In genomic region chr6:70811788-70812187, GRCh38 we compare ENCODE assay signal across 1 cellular context.
TF ChIP-seq lines count a peak whose summit lies in the region.

No MANE protein-coding gene starts in this region.

TF ChIP-seq in SK-N-SH, 30 proteins besides CTCF, POLR2A, EP300 and RAD21 (continued from another document):
- TF ChIP-seq, protein P1, sequence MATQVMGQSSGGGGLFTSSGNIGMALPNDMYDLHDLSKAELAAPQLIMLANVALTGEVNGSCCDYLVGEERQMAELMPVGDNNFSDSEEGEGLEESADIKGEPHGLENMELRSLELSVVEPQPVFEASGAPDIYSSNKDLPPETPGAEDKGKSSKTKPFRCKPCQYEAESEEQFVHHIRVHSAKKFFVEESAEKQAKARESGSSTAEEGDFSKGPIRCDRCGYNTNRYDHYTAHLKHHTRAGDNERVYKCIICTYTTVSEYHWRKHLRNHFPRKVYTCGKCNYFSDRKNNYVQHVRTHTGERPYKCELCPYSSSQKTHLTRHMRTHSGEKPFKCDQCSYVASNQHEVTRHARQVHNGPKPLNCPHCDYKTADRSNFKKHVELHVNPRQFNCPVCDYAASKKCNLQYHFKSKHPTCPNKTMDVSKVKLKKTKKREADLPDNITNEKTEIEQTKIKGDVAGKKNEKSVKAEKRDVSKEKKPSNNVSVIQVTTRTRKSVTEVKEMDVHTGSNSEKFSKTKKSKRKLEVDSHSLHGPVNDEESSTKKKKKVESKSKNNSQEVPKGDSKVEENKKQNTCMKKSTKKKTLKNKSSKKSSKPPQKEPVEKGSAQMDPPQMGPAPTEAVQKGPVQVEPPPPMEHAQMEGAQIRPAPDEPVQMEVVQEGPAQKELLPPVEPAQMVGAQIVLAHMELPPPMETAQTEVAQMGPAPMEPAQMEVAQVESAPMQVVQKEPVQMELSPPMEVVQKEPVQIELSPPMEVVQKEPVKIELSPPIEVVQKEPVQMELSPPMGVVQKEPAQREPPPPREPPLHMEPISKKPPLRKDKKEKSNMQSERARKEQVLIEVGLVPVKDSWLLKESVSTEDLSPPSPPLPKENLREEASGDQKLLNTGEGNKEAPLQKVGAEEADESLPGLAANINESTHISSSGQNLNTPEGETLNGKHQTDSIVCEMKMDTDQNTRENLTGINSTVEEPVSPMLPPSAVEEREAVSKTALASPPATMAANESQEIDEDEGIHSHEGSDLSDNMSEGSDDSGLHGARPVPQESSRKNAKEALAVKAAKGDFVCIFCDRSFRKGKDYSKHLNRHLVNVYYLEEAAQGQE (IDR thresholded peaks at IDR 0.05; ENCODE audit: low read depth, low read length), result no peak
